8 cellular contexts compared by ENCODE assay signal in the genomic region with DNA sequence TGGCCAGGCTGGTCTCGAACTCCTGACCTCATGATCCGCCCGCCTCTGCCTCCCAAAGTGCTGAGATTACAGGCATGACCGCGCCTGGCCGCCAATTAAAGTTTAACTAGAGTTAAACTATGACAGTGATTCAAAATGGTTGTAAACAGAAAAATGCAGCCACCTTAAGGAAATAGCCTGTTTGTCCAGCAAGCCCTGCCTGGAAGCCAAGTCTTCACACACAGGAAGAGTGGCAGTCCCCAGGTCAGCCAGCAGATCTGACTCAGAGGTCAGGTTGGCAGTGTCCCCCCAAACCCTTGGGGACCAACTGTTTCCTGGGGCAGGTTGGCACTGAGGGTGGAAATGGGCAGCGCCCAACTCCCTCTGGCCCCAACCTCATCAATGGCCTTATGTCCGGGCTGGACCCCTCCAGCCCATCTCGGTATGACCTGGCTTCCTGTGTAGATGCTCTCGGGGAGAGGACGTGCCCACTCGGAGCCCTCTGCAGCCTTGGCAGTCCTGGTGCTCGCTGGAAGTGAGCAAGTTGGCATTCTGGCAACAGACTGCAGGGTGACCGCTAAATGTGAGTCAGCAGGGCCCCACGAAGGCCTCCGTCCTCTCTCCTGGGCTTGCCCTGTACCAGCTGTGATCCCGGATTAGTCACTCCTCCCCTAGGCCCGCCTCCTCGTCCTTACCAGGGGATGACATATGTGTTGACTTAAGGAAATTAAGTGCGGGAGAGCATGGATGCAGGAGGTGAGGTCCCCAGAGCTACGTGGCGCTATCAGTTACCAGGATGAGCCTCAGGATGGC. TPM values are rescaled to one million over a fixed set of nuclear protein-coding genes. Genes with fewer than 3 reads are reported as not detected.
DNase-seq lines count a peak whose midpoint lies in the region; ATAC-seq and TF ChIP-seq lines count a peak whose summit lies in the region.

No MANE protein-coding gene starts in this region.

- H3K4me1 ChIP-seq in ascending aorta (peaks cover 26 to 55% of the 10 kb centered on the region in 2 donors), right atrium auricular region (peaks cover 0 to 52% of the 10 kb centered on the region in 2 donors)

- intact Hi-C loops in ascending aorta (cut with DNase I): loop anchor here (1.0 to 5.0 kb wide), 3 partner anchors 16 to 610 kb away; partner anchors contain the start of genes GTPBP2 and NFKBIE
- intact Hi-C loops in posterior vena cava (cut with DNase I): loop anchor here (5.0 to 10.0 kb wide), 2 partner anchors 65 to 122 kb away; no protein-coding TSS in a partner anchor

- H3K36me3 ChIP-seq in ascending aorta: peaks cover 11 to 23% of the 10 kb centered on the region in 2 donors
- peaks cover 8% of the 10 kb centered on the region for H3K36me3 ChIP-seq in right atrium auricular region

- H3K4me3 ChIP-seq in ascending aorta: peak overlapping the region; percentile 51 to 79
- H3K4me3 ChIP-seq in right atrium auricular region: peak overlapping the region; percentile 59 to 67

- DNase-seq in GM04503 (ENCODE audit: low read depth): peak; percentile 87
- DNase-seq in NCI-H146 (lab: John Stamatoyannopoulos, UW): peak; percentile 98
- peak; percentile 47 for DNase-seq in T follicular helper cell (ENCODE audit: low read depth)
- peak; percentile 98 to 99 for DNase-seq in ascending aorta (ENCODE audit: low spot score in 2 of 2)
- DNase-seq in right atrium auricular region (ENCODE audit: low spot score): peak; percentile 98
- DNase-seq in posterior vena cava (ENCODE audit: low spot score): peak; percentile 96

- H3K27me3 ChIP-seq in ascending aorta (no peaks in the 10 kb centered on the region), right atrium auricular region (no peaks in the 10 kb centered on the region)

- peak; percentile 60 for ATAC-seq in HG02642 (IDR thresholded peaks at IDR 0.05; ENCODE audit: poor library complexity, unreplicated experiment)
- no peak for ATAC-seq in GM18519 (IDR thresholded peaks at IDR 0.05; ENCODE audit: low FRiP score, unreplicated experiment)

- peak overlapping the region; percentile 97 to 100 for H3K27ac ChIP-seq in ascending aorta
- H3K27ac ChIP-seq in right atrium auricular region: peak overlapping the region; percentile 98

- H3K9me3 ChIP-seq in ascending aorta: no peaks in the 10 kb centered on the region
- H3K9me3 ChIP-seq in right atrium auricular region: no peaks in the 10 kb centered on the region

- TF ChIP-seq CTCF in ascending aorta (IDR thresholded peaks at IDR 0.05) (no peak), right atrium auricular region (IDR thresholded peaks at IDR 0.05) (no peak)

RNA-seq across cellular contexts. Expression of gene HSP90AB1, which starts 9.7 kb away (rescaled TPM):
- total RNA-seq in ascending aorta (354 TPM), right atrium auricular region (100 to 1,000 TPM; 716 to 772 TPM), posterior vena cava (100 to 1,000 TPM; 414 to 463 TPM)

RNA-seq across cellular contexts. Expression of gene SLC29A1, which starts 13.8 kb away (rescaled TPM):
- total RNA-seq in ascending aorta (224 TPM), right atrium auricular region (100 to 1,000 TPM; 105 to 256 TPM), posterior vena cava (10 to 100 TPM; 76.5 to 80.0 TPM)

RNA-seq across cellular contexts. Expression of gene SLC35B2, which starts 20.1 kb away (rescaled TPM):
- total RNA-seq in ascending aorta (9.9 TPM), right atrium auricular region (10 to 100 TPM; 23.0 to 23.7 TPM), posterior vena cava (10 to 100 TPM; 23.1 to 28.9 TPM)

RNA-seq across cellular contexts. Expression of gene MYMX, which starts 20.5 kb away (rescaled TPM):
- total RNA-seq in ascending aorta (13.9 TPM), right atrium auricular region (not detected), posterior vena cava (1 to 10 TPM in 1 of 2 donors, not detected in 1; 1.5 TPM)

RNA-seq across cellular contexts. Expression of gene NFKBIE, which starts 28.1 kb away (rescaled TPM):
- total RNA-seq in ascending aorta: 1.9 TPM
- 1 to 10 TPM; 3.8 to 8.7 TPM for total RNA-seq in right atrium auricular region
- 1 to 10 TPM; 4.5 to 6.7 TPM for total RNA-seq in posterior vena cava

Comparison
In these comparisons a context has a peak if more than half of its experiments do, and no peak if none do; other contexts are left out.
1. DNase-seq: peak in every context shown above with its lines; median percentile 98 in ascending aorta; 98 in NCI-H146; 98 in right atrium auricular region; 96 in posterior vena cava; 87 in GM04503; 47 in T follicular helper cell.